Comparison of ENCODE assay signal across 17 cellular contexts in the genomic region with DNA sequence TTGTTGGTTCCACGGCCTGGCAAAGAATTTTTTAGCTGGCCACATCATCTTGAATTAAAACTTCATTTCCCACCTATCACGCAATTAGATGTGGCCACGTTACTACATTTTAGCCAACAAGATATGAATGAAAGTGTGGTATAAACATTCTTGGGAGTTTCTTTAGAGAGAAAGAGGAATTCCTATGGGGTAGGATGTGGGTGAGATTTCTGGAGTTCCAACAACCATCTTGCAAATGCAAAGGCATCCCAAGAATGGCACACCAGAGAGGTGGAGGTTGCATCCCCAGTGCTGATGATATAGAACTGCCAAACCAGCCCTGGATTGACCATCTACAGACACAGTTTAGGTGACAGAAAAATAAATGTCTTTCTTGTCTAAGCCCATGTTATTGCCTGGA.
DNase-seq lines count a peak whose midpoint lies in the region; ATAC-seq lines count a peak whose summit lies in the region.
"Had no signal": no experiment of that assay in that cellular context is flagged by ENCODE, and none has a peak within 500 bp of the region (broad histone marks: within the 10 kb centered on the region; RNA-seq: fewer than 3 reads in every experiment).

No MANE protein-coding gene starts in this region.

- ATAC-seq in naive B cell (ENCODE audit: low read depth in 2 of 2): no peak
- ATAC-seq: HCT116, K562 had no signal

- no peak overlapping the region for H3K4me3 Mint-ChIP-seq in activated naive CD4-positive, alpha-beta T cell treated with anti-CD3 and anti-CD28 coated beads, Interleukin-2, amount 50 U/mL, for 24 hours
- no peak overlapping the region for H3K4me3 Mint-ChIP-seq in activated naive CD4-positive, alpha-beta T cell treated with anti-CD3 and anti-CD28 coated beads, Interleukin-2, amount 10 ng/mL, durations not matched to agents 7 days and 5 days
- peak overlapping the region in 3 of 8 donors; percentile 12 to 56 (median 37) for H3K4me3 Mint-ChIP-seq in naive B cell
- H3K4me3 Mint-ChIP-seq: CD8-positive, alpha-beta memory T cell had no signal

- CTCF ChIA-PET in activated naive CD4-positive, alpha-beta T cell treated with anti-CD3 and anti-CD28 coated beads, Interleukin-2, amount 10 ng/mL, durations not matched to agents 7 days and 5 days (lab: Charles Lee): interaction anchor here (2.2 kb wide), 1 partner anchor 17 kb away, joined by 13 read pairs; no protein-coding TSS in a partner anchor

- no peaks in the 10 kb centered on the region for H3K27me3 Mint-ChIP-seq in activated naive CD4-positive, alpha-beta T cell treated with anti-CD3 and anti-CD28 coated beads, Interleukin-2, amount 50 U/mL, for 24 hours
- peaks cover 11% of the 10 kb centered on the region for H3K27me3 Mint-ChIP-seq in activated naive CD4-positive, alpha-beta T cell treated with anti-CD3 and anti-CD28 coated beads, Interleukin-2, amount 10 ng/mL, durations not matched to agents 7 days and 5 days
- no peaks in the 10 kb centered on the region for H3K27me3 Mint-ChIP-seq in naive B cell

- no peak for DNase-seq in activated naive CD4-positive, alpha-beta T cell treated with anti-CD3 and anti-CD28 coated beads, Interleukin-2, amount 10 ng/mL, durations not matched to agents 7 days and 5 days
- DNase-seq in astrocyte of the hippocampus (ENCODE audit: low read depth, low spot score) (peak; percentile 74), naive B cell (no peak), A172 (ENCODE audit: low spot score) (no peak), NCI-H2171 treated with DMSO at 0.1 percent for 48 hours (lab: John Stamatoyannopoulos, UW) (no peak), amygdala (lab: John Stamatoyannopoulos, UW) (no peak), ecto neural progenitor cell (ENCODE audit: low spot score) (no peak)
- DNase-seq: 8988T; CD8-positive, alpha-beta memory T cell; DMS79 treated with DMSO at 0.1 percent for 48 hours; GF-D8; NCI-H1417 treated with DMSO at 0.1 percent for 48 hours; NCI-H1930; NCI-H774 had no signal

- H3K9me3 Mint-ChIP-seq in activated naive CD4-positive, alpha-beta T cell treated with anti-CD3 and anti-CD28 coated beads, Interleukin-2, amount 50 U/mL, for 24 hours: peaks cover 6% of the 10 kb centered on the region
- H3K9me3 Mint-ChIP-seq in activated naive CD4-positive, alpha-beta T cell treated with anti-CD3 and anti-CD28 coated beads, Interleukin-2, amount 10 ng/mL, durations not matched to agents 7 days and 5 days: peaks cover 5% of the 10 kb centered on the region
- H3K9me3 Mint-ChIP-seq in naive B cell: peaks cover 0 to 5% (median 2%) of the 10 kb centered on the region in 7 donors
- H3K9me3 Mint-ChIP-seq: CD8-positive, alpha-beta memory T cell had no signal

- no peaks in the 10 kb centered on the region for H3K36me3 Mint-ChIP-seq in activated naive CD4-positive, alpha-beta T cell treated with anti-CD3 and anti-CD28 coated beads, Interleukin-2, amount 50 U/mL, for 24 hours
- no peaks in the 10 kb centered on the region for H3K36me3 Mint-ChIP-seq in activated naive CD4-positive, alpha-beta T cell treated with anti-CD3 and anti-CD28 coated beads, Interleukin-2, amount 10 ng/mL, durations not matched to agents 7 days and 5 days
- H3K36me3 Mint-ChIP-seq in naive B cell: peaks cover 9 to 10% of the 10 kb centered on the region in 2 donors
- H3K36me3 Mint-ChIP-seq: CD8-positive, alpha-beta memory T cell had no signal

- peak overlapping the region; percentile 35 for H3K27ac Mint-ChIP-seq in activated naive CD4-positive, alpha-beta T cell treated with anti-CD3 and anti-CD28 coated beads, Interleukin-2, amount 50 U/mL, for 24 hours
- no peak overlapping the region for H3K27ac Mint-ChIP-seq in activated naive CD4-positive, alpha-beta T cell treated with anti-CD3 and anti-CD28 coated beads, Interleukin-2, amount 10 ng/mL, durations not matched to agents 7 days and 5 days
- peak overlapping the region in 4 of 6 donors; percentile 32 to 95 (median 92) for H3K27ac Mint-ChIP-seq in naive B cell

- H3K4me1 Mint-ChIP-seq in activated naive CD4-positive, alpha-beta T cell treated with anti-CD3 and anti-CD28 coated beads, Interleukin-2, amount 50 U/mL, for 24 hours: peaks cover 45% of the 10 kb centered on the region
- peaks cover 56% of the 10 kb centered on the region for H3K4me1 Mint-ChIP-seq in activated naive CD4-positive, alpha-beta T cell treated with anti-CD3 and anti-CD28 coated beads, Interleukin-2, amount 10 ng/mL, durations not matched to agents 7 days and 5 days
- H3K4me1 Mint-ChIP-seq in naive B cell: peaks cover 56 to 92% (median 77%) of the 10 kb centered on the region in 3 donors
